ENCODE assay signal across 1 cellular context in genomic region chr10:5493698-5494097, GRCh38.
A peak's percentile ranks its signal among the peaks of the same experiment; 100 is the strongest.
TF ChIP-seq lines count a peak whose summit lies in the region.

No MANE protein-coding gene starts in this region.

TF ChIP-seq in HepG2, 621 proteins besides CTCF, POLR2A, EP300 and RAD21 (continued from another document and continues in another):
- TF ChIP-seq HOXD1 (CRISPR knock-in tag; IDR thresholded peaks at IDR 0.05) (no peak), ZNF687 (CRISPR knock-in tag; IDR thresholded peaks at IDR 0.05) (no peak), FOXA1 (IDR thresholded peaks at IDR 0.05) (peak; percentile 80), FOXA1 (CRISPR knock-in tag; IDR thresholded peaks at IDR 0.05) (peak; percentile 98), ADNP (CRISPR knock-in tag; IDR thresholded peaks at IDR 0.05) (no peak), POLR2AphosphoS2 (IDR thresholded peaks at IDR 0.05; ENCODE audit: low read depth, low read length) (no peak), ZNF784 (CRISPR knock-in tag; IDR thresholded peaks at IDR 0.05; ENCODE audit: borderline replicate concordance) (no peak), ZNF232 (CRISPR knock-in tag; IDR thresholded peaks at IDR 0.05; ENCODE audit: borderline replicate concordance) (no peak), HDAC6 (IDR thresholded peaks at IDR 0.05; ENCODE audit: low read depth, low read length) (no peak), ARHGAP35 (CRISPR knock-in tag; IDR thresholded peaks at IDR 0.05; ENCODE audit: borderline replicate concordance) (no peak), RXRB (CRISPR knock-in tag; IDR thresholded peaks at IDR 0.05; ENCODE audit: borderline replicate concordance) (peak; percentile 67), HES4 (CRISPR knock-in tag; IDR thresholded peaks at IDR 0.05; ENCODE audit: borderline replicate concordance) (no peak), FOXP1 (IDR thresholded peaks at IDR 0.05) (no peak), FOXP1 (CRISPR knock-in tag; IDR thresholded peaks at IDR 0.05) (peak; percentile 62), RNF219 (CRISPR knock-in tag; IDR thresholded peaks at IDR 0.05) (no peak), ISL2 (CRISPR knock-in tag; IDR thresholded peaks at IDR 0.05) (peak; percentile 64), ZNF280B (CRISPR knock-in tag; IDR thresholded peaks at IDR 0.05; ENCODE audit: borderline replicate concordance) (no peak), RARA (CRISPR knock-in tag; IDR thresholded peaks at IDR 0.05) (peak; percentile 53), ZNF737 (CRISPR knock-in tag; IDR thresholded peaks at IDR 0.05; ENCODE audit: borderline replicate concordance) (no peak), NCOA2 (CRISPR knock-in tag; IDR thresholded peaks at IDR 0.05) (peak; percentile 73), ZFP62 (CRISPR knock-in tag; IDR thresholded peaks at IDR 0.05) (no peak), ZNF10 (CRISPR knock-in tag; IDR thresholded peaks at IDR 0.05; ENCODE audit: borderline replicate concordance, low read depth) (no peak), TP53 (CRISPR knock-in tag; conservative IDR thresholded peaks at IDR 0.05) (no peak), ZFP1 (CRISPR knock-in tag; IDR thresholded peaks at IDR 0.05) (no peak), HNF4G (IDR thresholded peaks at IDR 0.05; ENCODE audit: borderline replicate concordance, low read depth, low read length) (peak; percentile 52; the same call in 1 of the 2 replicates), HNF4G (CRISPR knock-in tag; IDR thresholded peaks at IDR 0.05; ENCODE audit: borderline replicate concordance, low read depth) (no peak), IKZF1 (IDR thresholded peaks at IDR 0.05) (no peak), SOX5 (CRISPR knock-in tag; IDR thresholded peaks at IDR 0.05; ENCODE audit: borderline replicate concordance) (peak; percentile 59; the same call in 1 of the 2 replicates), ZNF205 (CRISPR knock-in tag; IDR thresholded peaks at IDR 0.05) (no peak), ATM (IDR thresholded peaks at IDR 0.05; ENCODE audit: borderline replicate concordance) (no peak), ELF1 (CRISPR knock-in tag; IDR thresholded peaks at IDR 0.05) (no peak), TCF7 (IDR thresholded peaks at IDR 0.05; ENCODE audit: low read depth) (0 out of 2 replicates have a peak, but pooled peaks have one; percentile 14), SYNCRIP (IDR thresholded peaks at IDR 0.05; ENCODE audit: insufficient read depth, low read depth, low read length) (no peak), HDAC2 (CRISPR knock-in tag; IDR thresholded peaks at IDR 0.05) (peak; percentile 67; the same call in 1 of the 2 replicates), NR2F1 (CRISPR knock-in tag; IDR thresholded peaks at IDR 0.05) (peak in 1 of 2 experiments; percentile 66; a peak in 2 of 4 replicates), ATAD3A (CRISPR knock-in tag; IDR thresholded peaks at IDR 0.05) (no peak), ZNF121 (CRISPR knock-in tag; IDR thresholded peaks at IDR 0.05) (peak; percentile 50), ZNF891 (CRISPR knock-in tag; IDR thresholded peaks at IDR 0.05) (no peak), ZNF430 (CRISPR knock-in tag; IDR thresholded peaks at IDR 0.05) (no peak)
- TF ChIP-seq, protein P1, sequence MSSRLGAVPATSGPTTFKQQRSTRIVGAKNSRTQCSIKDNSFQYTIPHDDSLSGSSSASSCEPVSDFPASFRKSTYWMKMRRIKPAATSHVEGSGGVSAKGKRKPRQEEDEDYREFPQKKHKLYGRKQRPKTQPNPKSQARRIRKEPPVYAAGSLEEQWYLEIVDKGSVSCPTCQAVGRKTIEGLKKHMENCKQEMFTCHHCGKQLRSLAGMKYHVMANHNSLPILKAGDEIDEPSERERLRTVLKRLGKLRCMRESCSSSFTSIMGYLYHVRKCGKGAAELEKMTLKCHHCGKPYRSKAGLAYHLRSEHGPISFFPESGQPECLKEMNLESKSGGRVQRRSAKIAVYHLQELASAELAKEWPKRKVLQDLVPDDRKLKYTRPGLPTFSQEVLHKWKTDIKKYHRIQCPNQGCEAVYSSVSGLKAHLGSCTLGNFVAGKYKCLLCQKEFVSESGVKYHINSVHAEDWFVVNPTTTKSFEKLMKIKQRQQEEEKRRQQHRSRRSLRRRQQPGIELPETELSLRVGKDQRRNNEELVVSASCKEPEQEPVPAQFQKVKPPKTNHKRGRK (CRISPR knock-in tag; IDR thresholded peaks at IDR 0.05), result no peak
- TF ChIP-seq, protein P2, sequence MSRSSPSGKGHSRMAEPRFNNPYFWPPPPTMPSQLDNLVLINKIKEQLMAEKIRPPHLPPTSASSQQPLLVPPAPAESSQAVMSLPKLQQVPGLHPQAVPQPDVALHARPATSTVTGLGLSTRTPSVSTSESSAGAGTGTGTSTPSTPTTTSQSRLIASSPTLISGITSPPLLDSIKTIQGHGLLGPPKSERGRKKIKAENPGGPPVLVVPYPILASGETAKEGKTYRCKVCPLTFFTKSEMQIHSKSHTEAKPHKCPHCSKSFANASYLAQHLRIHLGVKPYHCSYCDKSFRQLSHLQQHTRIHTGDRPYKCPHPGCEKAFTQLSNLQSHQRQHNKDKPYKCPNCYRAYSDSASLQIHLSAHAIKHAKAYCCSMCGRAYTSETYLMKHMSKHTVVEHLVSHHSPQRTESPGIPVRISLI (CRISPR knock-in tag; IDR thresholded peaks at IDR 0.05; ENCODE audit: borderline replicate concordance), result no peak
- TF ChIP-seq, protein P3, sequence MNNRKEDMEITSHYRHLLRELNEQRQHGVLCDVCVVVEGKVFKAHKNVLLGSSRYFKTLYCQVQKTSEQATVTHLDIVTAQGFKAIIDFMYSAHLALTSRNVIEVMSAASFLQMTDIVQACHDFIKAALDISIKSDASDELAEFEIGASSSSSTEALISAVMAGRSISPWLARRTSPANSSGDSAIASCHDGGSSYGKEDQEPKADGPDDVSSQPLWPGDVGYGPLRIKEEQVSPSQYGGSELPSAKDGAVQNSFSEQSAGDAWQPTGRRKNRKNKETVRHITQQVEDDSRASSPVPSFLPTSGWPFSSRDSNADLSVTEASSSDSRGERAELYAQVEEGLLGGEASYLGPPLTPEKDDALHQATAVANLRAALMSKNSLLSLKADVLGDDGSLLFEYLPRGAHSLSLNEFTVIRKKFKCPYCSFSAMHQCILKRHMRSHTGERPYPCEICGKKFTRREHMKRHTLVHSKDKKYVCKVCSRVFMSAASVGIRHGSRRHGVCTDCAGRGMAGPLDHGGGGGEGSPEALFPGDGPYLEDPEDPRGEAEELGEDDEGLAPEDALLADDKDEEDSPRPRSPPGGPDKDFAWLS (CRISPR knock-in tag; IDR thresholded peaks at IDR 0.05; ENCODE audit: borderline replicate concordance), result no peak
- TF ChIP-seq, protein P4, sequence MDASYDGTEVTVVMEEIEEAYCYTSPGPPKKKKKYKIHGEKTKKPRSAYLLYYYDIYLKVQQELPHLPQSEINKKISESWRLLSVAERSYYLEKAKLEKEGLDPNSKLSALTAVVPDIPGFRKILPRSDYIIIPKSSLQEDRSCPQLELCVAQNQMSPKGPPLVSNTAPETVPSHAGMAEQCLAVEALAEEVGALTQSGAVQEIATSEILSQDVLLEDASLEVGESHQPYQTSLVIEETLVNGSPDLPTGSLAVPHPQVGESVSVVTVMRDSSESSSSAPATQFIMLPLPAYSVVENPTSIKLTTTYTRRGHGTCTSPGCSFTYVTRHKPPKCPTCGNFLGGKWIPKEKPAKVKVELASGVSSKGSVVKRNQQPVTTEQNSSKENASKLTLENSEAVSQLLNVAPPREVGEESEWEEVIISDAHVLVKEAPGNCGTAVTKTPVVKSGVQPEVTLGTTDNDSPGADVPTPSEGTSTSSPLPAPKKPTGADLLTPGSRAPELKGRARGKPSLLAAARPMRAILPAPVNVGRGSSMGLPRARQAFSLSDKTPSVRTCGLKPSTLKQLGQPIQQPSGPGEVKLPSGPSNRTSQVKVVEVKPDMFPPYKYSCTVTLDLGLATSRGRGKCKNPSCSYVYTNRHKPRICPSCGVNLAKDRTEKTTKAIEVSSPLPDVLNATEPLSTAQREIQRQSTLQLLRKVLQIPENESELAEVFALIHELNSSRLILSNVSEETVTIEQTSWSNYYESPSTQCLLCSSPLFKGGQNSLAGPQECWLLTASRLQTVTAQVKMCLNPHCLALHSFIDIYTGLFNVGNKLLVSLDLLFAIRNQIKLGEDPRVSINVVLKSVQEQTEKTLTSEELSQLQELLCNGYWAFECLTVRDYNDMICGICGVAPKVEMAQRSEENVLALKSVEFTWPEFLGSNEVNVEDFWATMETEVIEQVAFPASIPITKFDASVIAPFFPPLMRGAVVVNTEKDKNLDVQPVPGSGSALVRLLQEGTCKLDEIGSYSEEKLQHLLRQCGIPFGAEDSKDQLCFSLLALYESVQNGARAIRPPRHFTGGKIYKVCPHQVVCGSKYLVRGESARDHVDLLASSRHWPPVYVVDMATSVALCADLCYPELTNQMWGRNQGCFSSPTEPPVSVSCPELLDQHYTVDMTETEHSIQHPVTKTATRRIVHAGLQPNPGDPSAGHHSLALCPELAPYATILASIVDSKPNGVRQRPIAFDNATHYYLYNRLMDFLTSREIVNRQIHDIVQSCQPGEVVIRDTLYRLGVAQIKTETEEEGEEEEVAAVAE (CRISPR knock-in tag; IDR thresholded peaks at IDR 0.05; ENCODE audit: borderline replicate concordance), result no peak
- TF ChIP-seq, protein P5, sequence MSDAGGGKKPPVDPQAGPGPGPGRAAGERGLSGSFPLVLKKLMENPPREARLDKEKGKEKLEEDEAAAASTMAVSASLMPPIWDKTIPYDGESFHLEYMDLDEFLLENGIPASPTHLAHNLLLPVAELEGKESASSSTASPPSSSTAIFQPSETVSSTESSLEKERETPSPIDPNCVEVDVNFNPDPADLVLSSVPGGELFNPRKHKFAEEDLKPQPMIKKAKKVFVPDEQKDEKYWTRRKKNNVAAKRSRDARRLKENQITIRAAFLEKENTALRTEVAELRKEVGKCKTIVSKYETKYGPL (CRISPR knock-in tag; IDR thresholded peaks at IDR 0.05), result no peak
- TF ChIP-seq, protein P6, sequence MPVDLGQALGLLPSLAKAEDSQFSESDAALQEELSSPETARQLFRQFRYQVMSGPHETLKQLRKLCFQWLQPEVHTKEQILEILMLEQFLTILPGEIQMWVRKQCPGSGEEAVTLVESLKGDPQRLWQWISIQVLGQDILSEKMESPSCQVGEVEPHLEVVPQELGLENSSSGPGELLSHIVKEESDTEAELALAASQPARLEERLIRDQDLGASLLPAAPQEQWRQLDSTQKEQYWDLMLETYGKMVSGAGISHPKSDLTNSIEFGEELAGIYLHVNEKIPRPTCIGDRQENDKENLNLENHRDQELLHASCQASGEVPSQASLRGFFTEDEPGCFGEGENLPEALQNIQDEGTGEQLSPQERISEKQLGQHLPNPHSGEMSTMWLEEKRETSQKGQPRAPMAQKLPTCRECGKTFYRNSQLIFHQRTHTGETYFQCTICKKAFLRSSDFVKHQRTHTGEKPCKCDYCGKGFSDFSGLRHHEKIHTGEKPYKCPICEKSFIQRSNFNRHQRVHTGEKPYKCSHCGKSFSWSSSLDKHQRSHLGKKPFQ (CRISPR knock-in tag; IDR thresholded peaks at IDR 0.05; ENCODE audit: insufficient replicate concordance), result no peak
